In genomic region chr17:65593092-65593869, GRCh38 we compare ENCODE assay signal across 13 cellular contexts. TPM values are rescaled to one million over a fixed set of nuclear protein-coding genes. Genes with fewer than 3 reads are reported as not detected.
DNase-seq lines count a peak whose midpoint lies in the region; ATAC-seq, FAIRE-seq and TF ChIP-seq lines count a peak whose summit lies in the region.
"Had no signal": no experiment of that assay in that cellular context is flagged by ENCODE, and none has a peak within 500 bp of the region (broad histone marks: within the 10 kb centered on the region; RNA-seq: fewer than 3 reads in every experiment).

No MANE protein-coding gene starts in this region.

- TF ChIP-seq POLR2A in lower leg skin (IDR thresholded peaks at IDR 0.05): no peak

- no peaks in the 10 kb centered on the region for H3K27me3 Mint-ChIP-seq in activated CD8-positive, alpha-beta T cell treated with anti-CD3 and anti-CD28 coated beads for 36 hours
- H3K27me3 Mint-ChIP-seq in type B pancreatic cell: peaks cover 3% of the 10 kb centered on the region

- no peak for TF ChIP-seq CTCF in activated CD8-positive, alpha-beta T cell treated with anti-CD3 and anti-CD28 coated beads for 36 hours (IDR thresholded peaks at IDR 0.05)
- no peak for TF ChIP-seq CTCF in fibroblast of villous mesenchyme (IDR thresholded peaks at IDR 0.05; ENCODE audit: insufficient read depth, low read depth, low read length)
- no peak for TF ChIP-seq CTCF in type B pancreatic cell (conservative IDR thresholded peaks at IDR 0.05)
- TF ChIP-seq CTCF in lower leg skin (IDR thresholded peaks at IDR 0.05): no peak

- 67 to 69% methylated on average over 19 of the region's 19 CpGs for WGBS in lower leg skin, 2 donors

- no peaks in the 10 kb centered on the region for H3K36me3 Mint-ChIP-seq in activated CD8-positive, alpha-beta T cell treated with anti-CD3 and anti-CD28 coated beads for 36 hours (ENCODE audit: low read depth)
- H3K36me3 Mint-ChIP-seq in type B pancreatic cell: no peaks in the 10 kb centered on the region

- H3K4me3 ChIP-seq in fibroblast of villous mesenchyme (ENCODE audit: low read depth, low read length) (peak overlapping the region; percentile 44), lower leg skin (ENCODE audit: low read depth, poor library complexity, severe bottlenecking) (no peak overlapping the region)

- H3K4me3 Mint-ChIP-seq in activated CD8-positive, alpha-beta T cell treated with anti-CD3 and anti-CD28 coated beads for 36 hours: peak overlapping the region; percentile 55
- peak overlapping the region; percentile 69 for H3K4me3 Mint-ChIP-seq in type B pancreatic cell
- H3K4me3 Mint-ChIP-seq: activated B cell treated with CpG ODN at 0.5 μM for 24 hours had no signal

- no peaks in the 10 kb centered on the region for H3K9me3 Mint-ChIP-seq in activated CD8-positive, alpha-beta T cell treated with anti-CD3 and anti-CD28 coated beads for 36 hours
- H3K9me3 Mint-ChIP-seq in type B pancreatic cell: no peaks in the 10 kb centered on the region
- H3K9me3 Mint-ChIP-seq: activated B cell treated with CpG ODN at 0.5 μM for 24 hours had no signal

- H3K27ac Mint-ChIP-seq in activated CD8-positive, alpha-beta T cell treated with anti-CD3 and anti-CD28 coated beads for 36 hours: peak overlapping the region; percentile 1
- peak overlapping the region; percentile 70 for H3K27ac Mint-ChIP-seq in type B pancreatic cell
- H3K27ac Mint-ChIP-seq: activated B cell treated with CpG ODN at 0.5 μM for 24 hours had no signal

- DNase-seq in activated gamma-delta T cell treated with Interleukin-2 at 50 U/mL for 16 hours (peak; percentile 6), activated gamma-delta T cell (lab: John Stamatoyannopoulos, UW) (no peak), fibroblast of villous mesenchyme (ENCODE audit: low read depth) (no peak), type B pancreatic cell (ENCODE audit: extremely low spot score, unreplicated experiment) (no peak), lower leg skin (ENCODE audit: low spot score in 2 of 2) (no peak), NCI-H510A (lab: John Stamatoyannopoulos, UW) (no peak), HTR-8/SVneo (ENCODE audit: insufficient read length, low spot score) (no peak)
- DNase-seq in activated CD8-positive, alpha-beta T cell treated with anti-CD3 and anti-CD28 coated beads for 36 hours: peak; percentile 20
- DNase-seq: activated B cell treated with CpG ODN at 0.5 μM for 24 hours; NCI-H2171; stimulated activated CD4-positive, alpha-beta T cell treated with anti-CD3 and anti-CD28 coated beads, Interleukin-15, amount 100 ng/mL, for 24 hours; upper lobe of left lung had no signal

- ATAC-seq in activated CD8-positive, alpha-beta T cell treated with anti-CD3 and anti-CD28 coated beads for 36 hours: no peak
- ATAC-seq: esophagus mucosa had no signal

- CTCF ChIA-PET in activated CD8-positive, alpha-beta T cell treated with anti-CD3 and anti-CD28 coated beads for 36 hours (lab: Charles Lee): no interaction called here

- FAIRE-seq in HTR-8/SVneo (lab: Jason Lieb, UNC): no peak

- peaks cover 26% of the 10 kb centered on the region for H3K4me1 Mint-ChIP-seq in activated CD8-positive, alpha-beta T cell treated with anti-CD3 and anti-CD28 coated beads for 36 hours (ENCODE audit: low read depth)
- peaks cover 33% of the 10 kb centered on the region for H3K4me1 Mint-ChIP-seq in type B pancreatic cell (ENCODE audit: unreplicated experiment)

- POLR2A ChIA-PET in activated CD8-positive, alpha-beta T cell treated with anti-CD3 and anti-CD28 coated beads for 36 hours (lab: Charles Lee): interaction anchor here (1.9 kb wide), 1 partner anchor 9 kb away, joined by 6 read pairs; no protein-coding TSS in a partner anchor

- intact Hi-C loops in activated CD8-positive, alpha-beta T cell treated with anti-CD3 and anti-CD28 coated beads for 36 hours (cut with micrococcal nuclease): no loop called here
- intact Hi-C loops in lower leg skin (cut with DNase I; ENCODE audit: low total_unique reads): no loop called here

RNA-seq across cellular contexts. Expression of gene AXIN2, which starts 31.8 kb away (rescaled TPM):
- total RNA-seq in activated CD8-positive, alpha-beta T cell treated with anti-CD3 and anti-CD28 coated beads for 36 hours: 1 to 10 TPM in 1 of 2 experiments, under 1 TPM in 1; 0.69 to 1.0 TPM
- total RNA-seq in fibroblast of villous mesenchyme (1.3 and 1.9 TPM in 2 replicates), type B pancreatic cell (ENCODE audit: low replicate concordance) (29.2 and 115 TPM in 2 replicates), lower leg skin (10 to 100 TPM; 11.7 to 16.7 (median 14.6) TPM)

Comparison
In these comparisons a context has a peak if more than half of its experiments do, and no peak if none do; other contexts are left out.
1. DNase-seq: peak in activated gamma-delta T cell treated with Interleukin-2 at 50 U/mL for 16 hours (single experiment) and activated CD8-positive, alpha-beta T cell treated with anti-CD3 and anti-CD28 coated beads for 36 hours (single experiment); none in activated gamma-delta T cell (single experiment), fibroblast of villous mesenchyme (single experiment), type B pancreatic cell (single experiment), lower leg skin (0 of 2), NCI-H510A (single experiment) and HTR-8/SVneo (single experiment).